ENCODE assay signal across 1 cellular context in the genomic region with DNA sequence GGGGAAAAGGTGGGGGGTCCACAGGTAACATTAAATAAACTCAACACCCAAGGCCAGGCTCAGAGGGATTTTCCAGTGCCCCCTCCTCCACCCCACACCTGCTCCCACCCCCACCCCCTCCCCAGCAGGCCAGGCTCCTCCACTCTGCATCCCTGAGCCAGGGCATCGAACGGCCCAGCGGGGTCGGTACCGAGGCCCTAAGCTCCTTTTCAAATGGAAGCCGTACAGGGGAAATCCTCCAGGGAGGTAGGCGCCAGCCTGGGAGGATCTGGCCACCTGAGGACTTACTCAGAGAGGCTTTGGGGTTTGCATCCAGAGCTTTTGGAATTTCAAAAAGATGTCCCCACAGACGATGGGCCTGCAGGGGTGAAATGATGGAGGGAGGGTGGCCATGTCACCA.
TF ChIP-seq lines count a peak whose summit lies in the region.

No MANE protein-coding gene starts in this region.

TF ChIP-seq in A549, 52 proteins besides CTCF, POLR2A, EP300 and RAD21 (continued from another document):
- TF ChIP-seq, protein P1, sequence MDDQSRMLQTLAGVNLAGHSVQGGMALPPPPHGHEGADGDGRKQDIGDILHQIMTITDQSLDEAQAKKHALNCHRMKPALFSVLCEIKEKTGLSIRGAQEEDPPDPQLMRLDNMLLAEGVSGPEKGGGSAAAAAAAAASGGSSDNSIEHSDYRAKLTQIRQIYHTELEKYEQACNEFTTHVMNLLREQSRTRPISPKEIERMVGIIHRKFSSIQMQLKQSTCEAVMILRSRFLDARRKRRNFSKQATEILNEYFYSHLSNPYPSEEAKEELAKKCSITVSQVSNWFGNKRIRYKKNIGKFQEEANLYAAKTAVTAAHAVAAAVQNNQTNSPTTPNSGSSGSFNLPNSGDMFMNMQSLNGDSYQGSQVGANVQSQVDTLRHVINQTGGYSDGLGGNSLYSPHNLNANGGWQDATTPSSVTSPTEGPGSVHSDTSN (IDR thresholded peaks at IDR 0.05): no peak
- TF ChIP-seq RARB (CRISPR knock-in tag; IDR thresholded peaks at IDR 0.05): no peak
- TF ChIP-seq CEBPB (IDR thresholded peaks at IDR 0.05): no peak
- TF ChIP-seq FOSB (CRISPR knock-in tag; IDR thresholded peaks at IDR 0.05): no peak
- TF ChIP-seq CHD4 (IDR thresholded peaks at IDR 0.05; ENCODE audit: borderline replicate concordance): no peak
- TF ChIP-seq EHMT2 (IDR thresholded peaks at IDR 0.05; ENCODE audit: low read depth): no peak
- TF ChIP-seq, protein P2, sequence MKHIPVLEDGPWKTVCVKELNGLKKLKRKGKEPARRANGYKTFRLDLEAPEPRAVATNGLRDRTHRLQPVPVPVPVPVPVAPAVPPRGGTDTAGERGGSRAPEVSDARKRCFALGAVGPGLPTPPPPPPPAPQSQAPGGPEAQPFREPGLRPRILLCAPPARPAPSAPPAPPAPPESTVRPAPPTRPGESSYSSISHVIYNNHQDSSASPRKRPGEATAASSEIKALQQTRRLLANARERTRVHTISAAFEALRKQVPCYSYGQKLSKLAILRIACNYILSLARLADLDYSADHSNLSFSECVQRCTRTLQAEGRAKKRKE (CRISPR knock-in tag; IDR thresholded peaks at IDR 0.05; ENCODE audit: low read depth): no peak
- TF ChIP-seq BHLHE40 (IDR thresholded peaks at IDR 0.05; ENCODE audit: low read depth, low read length): no peak
- no peak for TF ChIP-seq ZSCAN20 (CRISPR knock-in tag; IDR thresholded peaks at IDR 0.05)
- TF ChIP-seq ZC3H11A (IDR thresholded peaks at IDR 0.05): no peak
- TF ChIP-seq REST (IDR thresholded peaks at IDR 0.05): no peak
- no peak for TF ChIP-seq PHF8 (IDR thresholded peaks at IDR 0.05; ENCODE audit: borderline replicate concordance, low read depth)
- no peak for TF ChIP-seq CBX8 (IDR thresholded peaks at IDR 0.05)
- TF ChIP-seq MAX (IDR thresholded peaks at IDR 0.05): no peak
